ENCODE assay signal across 8 cellular contexts in the genomic region with DNA sequence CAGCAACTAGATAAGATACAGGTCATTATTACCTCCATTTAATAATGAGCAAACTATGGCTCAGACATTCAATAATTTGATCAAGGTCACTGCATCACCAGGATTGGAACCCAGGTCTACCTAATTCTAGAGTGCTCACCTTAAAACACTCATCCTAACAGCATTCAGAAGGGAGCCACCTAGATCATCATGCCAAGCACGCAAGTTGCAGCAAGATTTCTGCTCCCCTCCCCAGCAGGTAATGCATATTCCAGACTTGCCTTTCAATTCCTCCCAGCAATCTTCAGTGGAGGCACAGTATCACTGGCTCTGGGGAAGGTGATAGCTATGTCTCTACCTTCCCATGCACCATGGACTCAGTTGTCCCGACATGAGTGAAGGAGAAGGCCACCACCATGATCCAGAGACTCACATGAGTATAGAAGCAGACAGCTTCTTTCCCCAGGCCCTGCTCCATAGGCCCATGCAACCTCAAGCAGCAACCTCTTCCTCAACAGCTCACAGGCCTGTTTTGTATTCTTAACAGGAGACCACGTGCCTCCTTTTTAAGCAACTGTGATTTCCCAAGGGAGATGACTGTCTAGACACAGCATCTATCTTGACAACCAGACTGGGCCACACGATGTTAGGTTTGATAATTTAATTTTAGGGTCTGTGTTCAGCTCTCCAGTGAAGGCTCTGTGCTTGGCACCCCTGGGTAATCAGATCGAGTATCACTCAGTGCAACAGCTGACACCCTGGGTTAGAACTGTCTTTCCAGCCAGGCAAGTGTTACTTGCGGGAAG. TPM values are rescaled to one million over a fixed set of nuclear protein-coding genes. Genes with fewer than 3 reads are reported as not detected.
DNase-seq lines count a peak whose midpoint lies in the region; ATAC-seq and TF ChIP-seq lines count a peak whose summit lies in the region.

No MANE protein-coding gene starts in this region.

- CTCF ChIA-PET in activated B cell treated with CpG ODN at 0.5 μM for 24 hours (lab: Charles Lee) (no interaction called here), T-cell (lab: Charles Lee) (interaction anchor here (0.5 to 0.6 kb wide), 3 partner anchors 31 to 331 kb away, joined by 3 read pairs; a partner anchor contains a TSS)

- peak overlapping the region; percentile 75 for H3K27ac ChIP-seq in DOHH2 (ENCODE audit: low read depth, low read length)
- peak overlapping the region; percentile 35 for H3K27ac ChIP-seq in layer of hippocampus (ENCODE audit: low read depth, low read length)

- peak overlapping the region; percentile 75 for H3K27ac Mint-ChIP-seq in activated B cell treated with CpG ODN at 0.5 μM for 24 hours
- no peak overlapping the region for H3K27ac Mint-ChIP-seq in T-cell

- no peaks in the 10 kb centered on the region for H3K9me3 Mint-ChIP-seq in activated B cell treated with CpG ODN at 0.5 μM for 24 hours
- no peaks in the 10 kb centered on the region for H3K9me3 Mint-ChIP-seq in T-cell

- H3K4me3 ChIP-seq in DOHH2 (ENCODE audit: low read length), result peak overlapping the region; percentile 59

- no peak for TF ChIP-seq CTCF in DOHH2 (IDR thresholded peaks at IDR 0.05; ENCODE audit: low read depth, low read length, poor library complexity, severe bottlenecking)
- TF ChIP-seq CTCF in activated B cell treated with CpG ODN at 0.5 μM for 24 hours (IDR thresholded peaks at IDR 0.05), result no peak

- H3K4me3 Mint-ChIP-seq in activated B cell treated with CpG ODN at 0.5 μM for 24 hours, result peak overlapping the region; percentile 66
- H3K4me3 Mint-ChIP-seq in T-cell, result peak overlapping the region in 1 of 3 donors; percentile 2

- H3K79me2 ChIP-seq in DOHH2 (ENCODE audit: control insufficient read depth, low read length), result peaks cover 99% of the 10 kb centered on the region

- DNase-seq in activated B cell treated with CpG ODN at 0.5 μM for 24 hours, result no peak
- DNase-seq in NCI-H2081 treated with DMSO at 0.1 percent for 48 hours (lab: John Stamatoyannopoulos, UW), result no peak
- no peak for DNase-seq in T-cell
- no peak for DNase-seq in activated CD4-positive, alpha-beta T cell treated with anti-CD3 and anti-CD28 coated beads, Interleukin-2, amount 50 U/mL, for 1 hour
- DNase-seq in dedifferentiated amniotic fluid mesenchymal stem cell (ENCODE audit: extremely low spot score), result no peak

- no peaks in the 10 kb centered on the region for H3K9me3 ChIP-seq in DOHH2 (ENCODE audit: control insufficient read depth, insufficient read depth, low read length)

- intact Hi-C loops in activated B cell treated with CpG ODN at 0.5 μM for 24 hours (cut with micrococcal nuclease), result loop anchor here (1.0 to 5.0 kb wide), 6 partner anchors 8 to 38 kb away; a partner anchor contains a TSS

- H3K36me3 ChIP-seq in DOHH2 (ENCODE audit: control insufficient read depth, low read length), result peaks cover 72% of the 10 kb centered on the region

- H3K4me1 ChIP-seq in DOHH2 (ENCODE audit: control insufficient read depth, low read length), result peaks cover 88% of the 10 kb centered on the region

- H3K27me3 Mint-ChIP-seq in activated B cell treated with CpG ODN at 0.5 μM for 24 hours (no peaks in the 10 kb centered on the region), T-cell (no peaks in the 10 kb centered on the region)

- ATAC-seq in HG02884 (IDR thresholded peaks at IDR 0.05; ENCODE audit: unreplicated experiment), result peak; percentile 47
- peak; percentile 88 for ATAC-seq in activated B cell treated with CpG ODN at 0.5 μM for 24 hours (ENCODE audit: low read depth)
- ATAC-seq in T-cell (replicated peaks in 1 of 4), result no peak

- POLR2A ChIA-PET in activated B cell treated with CpG ODN at 0.5 μM for 24 hours (lab: Charles Lee), result interaction anchor here (0.7 to 7.1 kb wide), 9 partner anchors 16 to 122 kb away, joined by 3 to 54 read pairs (median 3); a partner anchor contains a TSS
- POLR2A ChIA-PET in T-cell (lab: Charles Lee), result interaction anchor here (0.6 kb wide), 2 partner anchors 16 to 39 kb away, joined by 3 read pairs; no protein-coding TSS in a partner anchor

- H3K4me1 Mint-ChIP-seq in activated B cell treated with CpG ODN at 0.5 μM for 24 hours (peaks cover 85% of the 10 kb centered on the region), T-cell (peaks cover 39 to 55% (median 48%) of the 10 kb centered on the region in 3 donors)

- no peaks in the 10 kb centered on the region for H3K9me2 ChIP-seq in DOHH2 (replicated peaks; ENCODE audit: control insufficient read depth, low read length)

- no peaks in the 10 kb centered on the region for H3K27me3 ChIP-seq in DOHH2 (ENCODE audit: control insufficient read depth, low read length)
- H3K27me3 ChIP-seq in layer of hippocampus (ENCODE audit: control insufficient read depth, insufficient read depth, low read length), result no peaks in the 10 kb centered on the region

- H4K20me1 ChIP-seq in DOHH2 (ENCODE audit: control insufficient read depth, insufficient read depth, low read depth, low read length), result peaks cover 41% of the 10 kb centered on the region

- H3K4me2 ChIP-seq in DOHH2 (ENCODE audit: low read length), result peak overlapping the region; percentile 69

- peaks cover 55% of the 10 kb centered on the region for H3K36me3 Mint-ChIP-seq in activated B cell treated with CpG ODN at 0.5 μM for 24 hours (ENCODE audit: low read depth)
- peaks cover 40% of the 10 kb centered on the region for H3K36me3 Mint-ChIP-seq in T-cell

- H3F3A ChIP-seq in DOHH2 (ENCODE audit: control insufficient read depth, insufficient read depth), result peaks cover 18% of the 10 kb centered on the region

RNA-seq across cellular contexts. Expression of a gene that starts 36.4 kb away (rescaled TPM):
- total RNA-seq in activated B cell treated with CpG ODN at 0.5 μM for 24 hours (160 and 173 TPM in 2 replicates), T-cell (10 to 100 TPM; 18.6 to 44.5 (median 20.1) TPM)

Comparison
In these comparisons a context has a peak if more than half of its experiments do, and no peak if none do; other contexts are left out.
1. ATAC-seq: peak in HG02884 (single experiment) and activated B cell treated with CpG ODN at 0.5 μM for 24 hours (single experiment); none in T-cell (0 of 4).